1 cellular context compared by ENCODE assay signal in the genomic region with DNA sequence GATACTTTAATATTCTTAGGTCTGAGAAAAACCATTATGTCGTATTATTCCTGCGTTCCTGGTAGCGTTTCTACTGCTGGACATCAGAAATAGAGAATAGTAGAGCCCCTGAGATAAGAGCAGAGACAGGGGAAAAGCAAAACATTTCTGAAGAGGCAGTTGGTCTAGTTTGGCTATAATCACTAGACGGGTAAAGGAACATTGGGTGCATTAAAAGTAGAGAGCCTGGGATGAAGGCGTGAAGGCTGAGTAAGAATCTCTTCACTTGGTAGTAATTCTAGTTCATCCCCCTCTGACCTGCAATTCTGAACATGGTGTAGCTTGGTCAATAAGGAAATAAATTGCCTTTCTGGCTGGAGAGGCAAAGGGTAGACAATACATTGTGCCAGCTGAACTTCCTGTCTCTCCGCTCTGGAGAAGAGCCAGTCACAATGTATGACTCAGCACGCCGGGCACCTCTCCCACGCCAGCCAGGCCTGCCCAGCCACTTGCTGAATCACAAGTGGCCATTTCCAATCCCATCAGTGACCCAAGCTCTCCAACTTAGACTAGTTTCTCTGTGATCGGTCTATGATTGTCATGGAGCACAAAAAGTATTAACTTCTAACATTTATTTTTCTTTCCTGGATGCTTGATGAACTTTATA.
TF ChIP-seq lines count a peak whose summit lies in the region.

No MANE protein-coding gene starts in this region.

TF ChIP-seq in SK-N-SH treated with all-trans-retinoic acid at 6 μM for 48 hours, 23 proteins besides CTCF, POLR2A, EP300 and RAD21 (continued from another document):
- TF ChIP-seq SNAI2 (CRISPR knock-in tag; IDR thresholded peaks at IDR 0.05), result 0 out of 2 replicates have a peak, but pooled peaks have one; percentile 29
